ENCODE assay signal across 25 cellular contexts in genomic region chr17:41629316-41629715, GRCh38. TPM values are rescaled to one million over a fixed set of nuclear protein-coding genes. Genes with fewer than 3 reads are reported as not detected.
"Had no signal": no experiment of that assay in that cellular context is flagged by ENCODE, and none has a peak within 500 bp of the region (broad histone marks: within the 10 kb centered on the region; RNA-seq: fewer than 3 reads in every experiment).

No MANE protein-coding gene starts in this region.

- H3K4me3 ChIP-seq: MG63 had no signal

- H3K27me3 ChIP-seq: MG63 had no signal

- FAIRE-seq: RCC 7860 had no signal

- H3K27ac Mint-ChIP-seq: activated CD8-positive, alpha-beta memory T cell treated with anti-CD3 and anti-CD28 coated beads, Interleukin-2, amount 10 ng/mL, durations not matched to agents 7 days and 5 days; activated naive CD4-positive, alpha-beta T cell treated with anti-CD3 and anti-CD28 coated beads, Interleukin-2, amount 50 U/mL, for 24 hours; activated T-cell treated with anti-CD3 and anti-CD28 coated beads, Interleukin-2, amount 50 U/mL, for 24 hours; activated T-helper 1 cell treated with anti-CD3 and anti-CD28 coated beads, Interleukin-12 subunit alpha, Interleukin-12 subunit beta, Interleukin-2, Interleukin-4 antibody, amounts not matched to agents 30 ng/mL and 10 ng/mL and 1 ng/mL, durations not matched to agents 14 hours and 24 hours and 36 hours; T-helper 17 cell; WTC11 had no signal

- DNase-seq: activated CD4-positive, alpha-beta T cell treated with anti-CD3 and anti-CD28 coated beads for 48 hours; activated CD4-positive, alpha-beta T cell treated with anti-CD3 and anti-CD28 coated beads, Interleukin-2, amount 50 U/mL, for 48 hours; activated CD4-positive, CD25-positive, alpha-beta regulatory T cell treated with anti-CD3 and anti-CD28 coated beads, Interleukin-2, amount 50 U/mL, for 72 hours; activated CD8-positive, alpha-beta memory T cell treated with anti-CD3 and anti-CD28 coated beads, Interleukin-2, amount 10 ng/mL, durations not matched to agents 7 days and 5 days; activated effector memory CD4-positive, alpha-beta T cell treated with Interleukin-2 at 50 U/mL for 16 hours; activated naive CD4-positive, alpha-beta T cell; activated T-cell treated with anti-CD3 and anti-CD28 coated beads, Interleukin-2, amount 50 U/mL, for 24 hours; MG63; NCI-H1092 treated with DMSO at 0.1 percent for 48 hours; NCI-H1417 treated with DMSO at 0.1 percent for 48 hours; NCI-H2029; NCI-H2107; NCI-H345; NCI-H510A; NCI-H69; NK-92 treated with Interleukin-12 subunit alpha and Interleukin-12 subunit beta, amount 100 ng/mL, for 24 hours; PC-3; SIG-M5; T-helper 9 cell had no signal

- H3K4me1 Mint-ChIP-seq: activated CD8-positive, alpha-beta memory T cell treated with anti-CD3 and anti-CD28 coated beads, Interleukin-2, amount 10 ng/mL, durations not matched to agents 7 days and 5 days; activated naive CD4-positive, alpha-beta T cell treated with anti-CD3 and anti-CD28 coated beads, Interleukin-2, amount 50 U/mL, for 24 hours had no signal

- H3K27me3 Mint-ChIP-seq: activated CD8-positive, alpha-beta memory T cell treated with anti-CD3 and anti-CD28 coated beads, Interleukin-2, amount 10 ng/mL, durations not matched to agents 7 days and 5 days; activated naive CD4-positive, alpha-beta T cell treated with anti-CD3 and anti-CD28 coated beads, Interleukin-2, amount 50 U/mL, for 24 hours; activated T-cell treated with anti-CD3 and anti-CD28 coated beads, Interleukin-2, amount 50 U/mL, for 24 hours had no signal

- H3K9me3 Mint-ChIP-seq: activated naive CD4-positive, alpha-beta T cell treated with anti-CD3 and anti-CD28 coated beads, Interleukin-2, amount 50 U/mL, for 24 hours; activated T-cell treated with anti-CD3 and anti-CD28 coated beads, Interleukin-2, amount 50 U/mL, for 24 hours; activated T-helper 1 cell treated with anti-CD3 and anti-CD28 coated beads, Interleukin-12 subunit alpha, Interleukin-12 subunit beta, Interleukin-2, Interleukin-4 antibody, amounts not matched to agents 30 ng/mL and 10 ng/mL and 1 ng/mL, durations not matched to agents 14 hours and 24 hours and 36 hours; WTC11 had no signal

- H3K36me3 ChIP-seq: MG63 had no signal

- H3K36me3 Mint-ChIP-seq: activated CD8-positive, alpha-beta memory T cell treated with anti-CD3 and anti-CD28 coated beads, Interleukin-2, amount 10 ng/mL, durations not matched to agents 7 days and 5 days; activated naive CD4-positive, alpha-beta T cell treated with anti-CD3 and anti-CD28 coated beads, Interleukin-2, amount 50 U/mL, for 24 hours; WTC11 had no signal

- ATAC-seq: activated CD8-positive, alpha-beta memory T cell treated with anti-CD3 and anti-CD28 coated beads, Interleukin-2, amount 10 ng/mL, durations not matched to agents 7 days and 5 days; PC-3; T-helper 17 cell; WTC11 had no signal

- H3K4me3 Mint-ChIP-seq: activated CD8-positive, alpha-beta memory T cell treated with anti-CD3 and anti-CD28 coated beads, Interleukin-2, amount 10 ng/mL, durations not matched to agents 7 days and 5 days; activated naive CD4-positive, alpha-beta T cell treated with anti-CD3 and anti-CD28 coated beads, Interleukin-2, amount 50 U/mL, for 24 hours; activated T-cell treated with anti-CD3 and anti-CD28 coated beads, Interleukin-2, amount 50 U/mL, for 24 hours; activated T-helper 1 cell treated with anti-CD3 and anti-CD28 coated beads, Interleukin-12 subunit alpha, Interleukin-12 subunit beta, Interleukin-2, Interleukin-4 antibody, amounts not matched to agents 30 ng/mL and 10 ng/mL and 1 ng/mL, durations not matched to agents 14 hours and 24 hours and 36 hours; T-helper 17 cell; WTC11 had no signal

RNA-seq across cellular contexts. Expression of gene KRT17, which starts 4.9 kb away (rescaled TPM):
- total RNA-seq: activated T-helper 1 cell treated with anti-CD3 and anti-CD28 coated beads, Interleukin-12 subunit alpha, Interleukin-12 subunit beta, Interleukin-2, Interleukin-4 antibody, amounts not matched to agents 30 ng/mL and 10 ng/mL and 1 ng/mL, durations not matched to agents 14 hours and 24 hours and 36 hours; T-helper 17 cell had no signal

RNA-seq across cellular contexts. Expression of gene KRT16, which starts 16.7 kb away (rescaled TPM):
- total RNA-seq: activated CD8-positive, alpha-beta memory T cell treated with anti-CD3 and anti-CD28 coated beads, Interleukin-2, amount 10 ng/mL, durations not matched to agents 7 days and 5 days; activated T-helper 1 cell treated with anti-CD3 and anti-CD28 coated beads, Interleukin-12 subunit alpha, Interleukin-12 subunit beta, Interleukin-2, Interleukin-4 antibody, amounts not matched to agents 30 ng/mL and 10 ng/mL and 1 ng/mL, durations not matched to agents 14 hours and 24 hours and 36 hours; T-helper 17 cell; WTC11 had no signal

RNA-seq across cellular contexts. Expression of gene KRT14, which starts 42.6 kb away (rescaled TPM):
- total RNA-seq: activated CD8-positive, alpha-beta memory T cell treated with anti-CD3 and anti-CD28 coated beads, Interleukin-2, amount 10 ng/mL, durations not matched to agents 7 days and 5 days; activated T-helper 1 cell treated with anti-CD3 and anti-CD28 coated beads, Interleukin-12 subunit alpha, Interleukin-12 subunit beta, Interleukin-2, Interleukin-4 antibody, amounts not matched to agents 30 ng/mL and 10 ng/mL and 1 ng/mL, durations not matched to agents 14 hours and 24 hours and 36 hours; T-helper 17 cell; WTC11 had no signal

RNA-seq across cellular contexts. Expression of gene KRT9, which starts 57.5 kb away (rescaled TPM):
- total RNA-seq: activated CD8-positive, alpha-beta memory T cell treated with anti-CD3 and anti-CD28 coated beads, Interleukin-2, amount 10 ng/mL, durations not matched to agents 7 days and 5 days; activated T-helper 1 cell treated with anti-CD3 and anti-CD28 coated beads, Interleukin-12 subunit alpha, Interleukin-12 subunit beta, Interleukin-2, Interleukin-4 antibody, amounts not matched to agents 30 ng/mL and 10 ng/mL and 1 ng/mL, durations not matched to agents 14 hours and 24 hours and 36 hours; aorta; PC-3; T-helper 17 cell; WTC11 had no signal
